8 cellular contexts compared by ENCODE assay signal in the genomic region with DNA sequence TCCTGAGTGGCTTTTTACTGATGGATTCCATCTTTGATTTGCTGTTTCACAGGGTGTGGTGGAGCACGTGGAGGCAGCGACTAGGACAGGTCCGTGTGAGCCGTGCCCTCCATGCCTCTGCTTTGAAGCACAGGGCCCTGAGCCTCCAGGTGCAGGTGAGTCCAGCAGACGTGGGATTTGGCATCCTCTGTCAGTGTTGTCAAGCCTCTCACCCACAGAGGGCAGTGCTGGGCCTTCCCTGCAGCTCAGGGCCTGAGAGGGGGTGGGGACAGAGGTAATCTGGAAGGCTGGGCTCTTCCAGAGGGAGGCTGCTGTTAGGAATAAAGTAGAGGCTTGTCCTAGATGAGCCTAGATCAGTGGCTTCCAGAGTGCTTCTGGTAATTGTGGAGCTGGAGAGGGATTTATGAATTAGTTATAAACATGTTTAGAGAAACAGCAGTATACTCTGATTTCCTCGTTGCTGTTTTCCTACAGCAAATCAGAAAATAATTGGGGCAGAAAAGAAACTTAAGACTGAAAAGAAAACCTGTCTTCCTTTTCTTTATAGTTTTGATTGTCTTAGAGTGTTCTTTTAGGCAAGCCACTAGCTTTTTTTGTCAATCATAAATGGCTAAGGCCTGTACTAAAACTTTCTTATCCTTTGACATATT.
DNase-seq lines count a peak whose midpoint lies in the region; ATAC-seq and TF ChIP-seq lines count a peak whose summit lies in the region.

No MANE protein-coding gene starts in this region.

- ATAC-seq in HG02981 (IDR thresholded peaks at IDR 0.05; ENCODE audit: unreplicated experiment) = no peak

- intact Hi-C loops in ovary (cut with DNase I) (loop anchor here in 1 of 4 donors (5.0 kb wide), 1 partner anchor 66 kb away; no protein-coding TSS in a partner anchor), uterus (cut with DNase I; ENCODE audit: low total_unique reads) (no loop called here)

- no peak overlapping the region for H3K27ac ChIP-seq in ovary
- H3K27ac ChIP-seq in uterus = no peak overlapping the region

- H3K9me3 ChIP-seq in ovary = no peaks in the 10 kb centered on the region
- no peaks in the 10 kb centered on the region for H3K9me3 ChIP-seq in uterus

- no peaks in the 10 kb centered on the region for H3K27me3 ChIP-seq in ovary
- H3K27me3 ChIP-seq in uterus = no peaks in the 10 kb centered on the region

- no peaks in the 10 kb centered on the region for H3K36me3 ChIP-seq in ovary
- H3K36me3 ChIP-seq in uterus = no peaks in the 10 kb centered on the region

- H3K4me3 ChIP-seq in ovary = no peak overlapping the region
- H3K4me3 ChIP-seq in uterus = no peak overlapping the region

- TF ChIP-seq EP300 in ovary (IDR thresholded peaks at IDR 0.05) = no peak

- WGBS in ovary, 3 donors = 20 to 27% (median 25%) methylated on average over 6 of the region's 6 CpGs

- TF ChIP-seq POLR2A in ovary (IDR thresholded peaks at IDR 0.05) (no peak), uterus (IDR thresholded peaks at IDR 0.05) (no peak)

- DNase-seq in DMS 273 (lab: John Stamatoyannopoulos, UW; ENCODE audit: unreplicated experiment) = peak; percentile 85
- peak; percentile 34 to 57 for DNase-seq in Kasumi-1 (lab: John Stamatoyannopoulos, UW)
- peak; percentile 66 for DNase-seq in RKO (ENCODE audit: low spot score)
- DNase-seq in activated naive CD4-positive, alpha-beta T cell treated with Interleukin-2 at 50 U/mL for 16 hours = peak; percentile 61
- DNase-seq in germinal center (ENCODE audit: low spot score) = peak; percentile 62
- DNase-seq in ovary = peak; percentile 68 to 77 (median 72)
- peak; percentile 63 to 64 for DNase-seq in uterus

- TF ChIP-seq CTCF in ovary (IDR thresholded peaks at IDR 0.05) = peak in 2 of 3 donors; percentile 45 to 52
- peak; percentile 46 to 80 (median 57) for TF ChIP-seq CTCF in uterus (IDR thresholded peaks at IDR 0.05)

- H3K4me1 ChIP-seq in ovary (ENCODE audit: insufficient read depth) (no peaks in the 10 kb centered on the region), uterus (no peaks in the 10 kb centered on the region)
